Comparison of ENCODE assay signal across 1 cellular context in the genomic region with DNA sequence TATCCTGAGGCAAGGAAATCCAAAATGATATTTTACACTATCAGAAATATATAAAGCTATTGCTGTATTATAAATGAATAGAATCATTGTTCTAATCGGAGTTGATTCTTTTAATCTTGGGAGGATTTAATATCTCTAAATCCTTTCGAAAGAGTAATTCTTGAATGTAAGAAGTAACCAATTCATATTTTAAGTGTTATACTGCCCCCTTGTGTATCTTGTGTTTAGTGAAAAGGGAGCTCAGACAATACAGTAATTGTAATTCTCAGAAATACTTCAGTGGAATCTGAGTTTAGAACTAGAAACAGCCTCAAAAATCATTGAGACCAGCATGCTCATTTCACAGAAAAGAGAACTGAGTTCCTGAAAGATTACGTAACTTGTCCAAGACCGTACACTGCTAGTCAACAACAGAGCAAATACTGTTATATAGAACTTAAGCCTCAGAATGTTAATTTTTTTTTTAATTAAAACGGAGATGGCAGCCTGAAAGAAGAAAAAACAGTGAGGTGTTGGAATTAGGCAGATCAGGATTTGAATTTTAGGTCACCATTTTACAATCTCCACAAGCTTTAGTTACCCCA.
TF ChIP-seq lines count a peak whose summit lies in the region.

No MANE protein-coding gene starts in this region.

TF ChIP-seq in H1, 55 proteins besides CTCF, POLR2A, EP300 and RAD21:
- no peak for TF ChIP-seq MAX (IDR thresholded peaks at IDR 0.05)
- TF ChIP-seq CHD1 (IDR thresholded peaks at IDR 0.05; ENCODE audit: low read depth, low read length) = no peak
- TF ChIP-seq GTF2F1 (IDR thresholded peaks at IDR 0.05; ENCODE audit: borderline replicate concordance, low read depth, low read length) = no peak
- no peak for TF ChIP-seq KDM5A (IDR thresholded peaks at IDR 0.05; ENCODE audit: low read length)
- TF ChIP-seq TAF1 (IDR thresholded peaks at IDR 0.05; ENCODE audit: low read depth, low read length) = no peak
- no peak for TF ChIP-seq CHD2 (IDR thresholded peaks at IDR 0.05; ENCODE audit: low read length)
- no peak for TF ChIP-seq ATF3 (IDR thresholded peaks at IDR 0.05; ENCODE audit: insufficient read depth, low read depth, low read length)
- TF ChIP-seq SIN3A (conservative IDR thresholded peaks at IDR 0.05 in 1 of 2, IDR thresholded peaks at IDR 0.05 in 1 of 2; ENCODE audit: low read depth in 1 of 2, low read length in 2 of 2) = no peak
- TF ChIP-seq KDM1A (IDR thresholded peaks at IDR 0.05; ENCODE audit: borderline replicate concordance, low read length) = no peak
- TF ChIP-seq CHD7 (IDR thresholded peaks at IDR 0.05; ENCODE audit: insufficient replicate concordance, low read length) = no peak
- no peak for TF ChIP-seq SRF (IDR thresholded peaks at IDR 0.05; ENCODE audit: low read depth, low read length)
- TF ChIP-seq RNF2 (IDR thresholded peaks at IDR 0.05; ENCODE audit: borderline replicate concordance, low read depth, low read length, missing control alignments, poor library complexity, severe bottlenecking) = no peak
- TF ChIP-seq SP2 (IDR thresholded peaks at IDR 0.05; ENCODE audit: low read length) = no peak
- no peak for TF ChIP-seq CBX8 (IDR thresholded peaks at IDR 0.05; ENCODE audit: borderline replicate concordance, low read depth, low read length)
- TF ChIP-seq, protein P1, sequence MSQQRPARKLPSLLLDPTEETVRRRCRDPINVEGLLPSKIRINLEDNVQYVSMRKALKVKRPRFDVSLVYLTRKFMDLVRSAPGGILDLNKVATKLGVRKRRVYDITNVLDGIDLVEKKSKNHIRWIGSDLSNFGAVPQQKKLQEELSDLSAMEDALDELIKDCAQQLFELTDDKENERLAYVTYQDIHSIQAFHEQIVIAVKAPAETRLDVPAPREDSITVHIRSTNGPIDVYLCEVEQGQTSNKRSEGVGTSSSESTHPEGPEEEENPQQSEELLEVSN (IDR thresholded peaks at IDR 0.05) = no peak
- TF ChIP-seq SIX5 (IDR thresholded peaks at IDR 0.05; ENCODE audit: low read depth, low read length) = no peak
- TF ChIP-seq NRF1 (IDR thresholded peaks at IDR 0.05; ENCODE audit: low read depth, low read length) = no peak
- TF ChIP-seq CREB1 (IDR thresholded peaks at IDR 0.05) = no peak
